11 cellular contexts compared by ENCODE assay signal in genomic region chr11:1667121-1667820, GRCh38. TPM values are rescaled to one million over a fixed set of nuclear protein-coding genes. Genes with fewer than 3 reads are reported as not detected.
"Had no signal": no experiment of that assay in that cellular context is flagged by ENCODE, and none has a peak within 500 bp of the region (broad histone marks: within the 10 kb centered on the region; RNA-seq: fewer than 3 reads in every experiment).

No MANE protein-coding gene starts in this region.

RNA-seq across cellular contexts. Expression of gene KRTAP5-6, which starts 29.7 kb away (rescaled TPM):
- total RNA-seq: activated B cell treated with CpG ODN at 0.5 μM for 24 hours; activated CD4-positive, alpha-beta memory T cell treated with anti-CD3 and anti-CD28 coated beads for 36 hours; activated CD4-positive, alpha-beta T cell treated with anti-CD3 and anti-CD28 coated beads, Interleukin-2, amount 10 ng/mL, durations not matched to agents 7 days and 5 days; activated naive CD4-positive, alpha-beta T cell treated with anti-CD3 and anti-CD28 coated beads, Interleukin-2, amount 50 U/mL, for 72 hours; activated T-cell treated with anti-CD3 and anti-CD28 coated beads, Interleukin-2, amount 50 U/mL, for 4 hours; ascending aorta; body of pancreas; MCF 10A; PC-3; RPMI7951; T-cell had no signal

RNA-seq across cellular contexts. Expression of gene KRTAP5-5, which starts 37.7 kb away (rescaled TPM):
- total RNA-seq: activated B cell treated with CpG ODN at 0.5 μM for 24 hours; activated CD4-positive, alpha-beta memory T cell treated with anti-CD3 and anti-CD28 coated beads for 36 hours; activated CD4-positive, alpha-beta T cell treated with anti-CD3 and anti-CD28 coated beads, Interleukin-2, amount 10 ng/mL, durations not matched to agents 7 days and 5 days; activated naive CD4-positive, alpha-beta T cell treated with anti-CD3 and anti-CD28 coated beads, Interleukin-2, amount 50 U/mL, for 72 hours; activated T-cell treated with anti-CD3 and anti-CD28 coated beads, Interleukin-2, amount 50 U/mL, for 4 hours; ascending aorta; body of pancreas; MCF 10A; PC-3; RPMI7951; T-cell had no signal

RNA-seq across cellular contexts. Expression of gene KRTAP5-4, which starts 45.3 kb away (rescaled TPM):
- total RNA-seq: activated B cell treated with CpG ODN at 0.5 μM for 24 hours; activated CD4-positive, alpha-beta memory T cell treated with anti-CD3 and anti-CD28 coated beads for 36 hours; activated CD4-positive, alpha-beta T cell treated with anti-CD3 and anti-CD28 coated beads, Interleukin-2, amount 10 ng/mL, durations not matched to agents 7 days and 5 days; activated naive CD4-positive, alpha-beta T cell treated with anti-CD3 and anti-CD28 coated beads, Interleukin-2, amount 50 U/mL, for 72 hours; activated T-cell treated with anti-CD3 and anti-CD28 coated beads, Interleukin-2, amount 50 U/mL, for 4 hours; ascending aorta; body of pancreas; MCF 10A; PC-3; RPMI7951; T-cell had no signal

RNA-seq across cellular contexts. Expression of gene KRTAP5-3, which starts 59.0 kb away (rescaled TPM):
- total RNA-seq: activated B cell treated with CpG ODN at 0.5 μM for 24 hours; activated CD4-positive, alpha-beta memory T cell treated with anti-CD3 and anti-CD28 coated beads for 36 hours; activated CD4-positive, alpha-beta T cell treated with anti-CD3 and anti-CD28 coated beads, Interleukin-2, amount 10 ng/mL, durations not matched to agents 7 days and 5 days; activated naive CD4-positive, alpha-beta T cell treated with anti-CD3 and anti-CD28 coated beads, Interleukin-2, amount 50 U/mL, for 72 hours; activated T-cell treated with anti-CD3 and anti-CD28 coated beads, Interleukin-2, amount 50 U/mL, for 4 hours; ascending aorta; body of pancreas; MCF 10A; PC-3; RPMI7951; T-cell had no signal
